In the genomic region with DNA sequence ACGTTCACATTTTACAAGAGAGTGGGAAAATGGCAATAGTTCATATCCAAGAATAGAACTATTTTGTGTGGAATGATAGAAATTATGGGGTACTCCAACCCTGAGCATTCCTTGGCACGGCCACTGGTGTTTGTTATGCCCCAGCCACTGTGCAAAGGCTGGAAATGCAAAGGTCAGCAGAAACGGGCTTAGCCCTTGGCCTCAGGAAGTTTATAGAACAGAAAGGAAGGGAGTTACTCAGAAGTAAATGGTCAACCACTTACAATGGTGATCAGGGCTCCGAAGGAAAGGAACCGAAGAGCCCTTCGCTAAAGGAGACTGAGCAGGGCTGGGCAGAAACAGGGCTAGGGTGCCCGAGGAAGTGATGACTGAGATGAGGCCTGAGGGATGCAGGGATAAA, we compare ENCODE assay signal across 29 cellular contexts.
"Had no signal": no experiment of that assay in that cellular context is flagged by ENCODE, and none has a peak within 500 bp of the region (broad histone marks: within the 10 kb centered on the region; RNA-seq: fewer than 3 reads in every experiment).

No MANE protein-coding gene starts in this region.

- H3K4me1 ChIP-seq: body of pancreas, testis had no signal

- H3K27ac ChIP-seq: body of pancreas, heart right ventricle, parathyroid adenoma, psoas muscle, testis, transverse colon, VCaP had no signal

- H3K4me3 Mint-ChIP-seq: activated naive CD8-positive, alpha-beta T cell; activated T-cell treated with anti-CD3 and anti-CD28 coated beads, Interleukin-2, amount 50 U/mL, for 72 hours; mesothelial cell of epicardium; naive thymus-derived CD8-positive, alpha-beta T cell; neural crest cell; T-helper 1 cell treated with Interleukin-12 subunit alpha and Interleukin-12 subunit beta and Interleukin-4 antibody, amounts not matched to agents 30 μg/mL and 1 μg/mL, for 36 hours had no signal

- FAIRE-seq: islet of Langerhans, TTC549, urothelium cell line had no signal

- H3K36me3 Mint-ChIP-seq: mesothelial cell of epicardium had no signal

- H3K9ac ChIP-seq: parathyroid adenoma had no signal

- H3K36me3 ChIP-seq: heart right ventricle, transverse colon had no signal

- H3K4me3 ChIP-seq: body of pancreas, heart right ventricle, psoas muscle, testis, transverse colon had no signal

- H3K27me3 Mint-ChIP-seq: activated naive CD8-positive, alpha-beta T cell; naive thymus-derived CD8-positive, alpha-beta T cell had no signal

- H3K9me3 Mint-ChIP-seq: activated T-cell treated with anti-CD3 and anti-CD28 coated beads, Interleukin-2, amount 50 U/mL, for 72 hours; mesothelial cell of epicardium; naive thymus-derived CD8-positive, alpha-beta T cell; neural crest cell; T-helper 1 cell treated with Interleukin-12 subunit alpha and Interleukin-12 subunit beta and Interleukin-4 antibody, amounts not matched to agents 30 μg/mL and 1 μg/mL, for 36 hours had no signal

- H3K27ac Mint-ChIP-seq: activated naive CD8-positive, alpha-beta T cell; activated T-cell treated with anti-CD3 and anti-CD28 coated beads, Interleukin-2, amount 50 U/mL, for 72 hours; mesothelial cell of epicardium; naive thymus-derived CD8-positive, alpha-beta T cell; T-helper 1 cell treated with Interleukin-12 subunit alpha and Interleukin-12 subunit beta and Interleukin-4 antibody, amounts not matched to agents 30 μg/mL and 1 μg/mL, for 36 hours had no signal

- H2AFZ ChIP-seq: parathyroid adenoma had no signal

- DNase-seq: activated CD4-positive, alpha-beta T cell treated with anti-CD3 and anti-CD28 coated beads for 4 hours; activated CD4-positive, alpha-beta T cell treated with anti-CD3 and anti-CD28 coated beads, Interleukin-2, amount 50 U/mL, for 4 hours; activated naive CD4-positive, alpha-beta T cell treated with Interleukin-2 at 50 U/mL for 16 hours; activated T-cell treated with anti-CD3 and anti-CD28 coated beads for 4 hours; activated T-cell treated with anti-CD3 and anti-CD28 coated beads, Interleukin-2, amount 50 U/mL, for 72 hours; anterior cingulate cortex; body of pancreas; cerebellar nuclear complex; cortex of kidney; foreskin melanocyte; heart right ventricle; left ventricle myocardium superior; naive thymus-derived CD8-positive, alpha-beta T cell; nucleus accumbens; psoas muscle; stimulated activated naive CD4-positive, alpha-beta T cell treated with Interleukin-2 at 50 U/mL for 16 hours; T-helper 9 cell; testis; transverse colon had no signal

- H3K27me3 ChIP-seq: body of pancreas, heart right ventricle, testis, transverse colon had no signal

- H3K9me3 ChIP-seq: body of pancreas, heart right ventricle, psoas muscle, testis, transverse colon had no signal

- ATAC-seq: activated T-cell treated with anti-CD3 and anti-CD28 coated beads, Interleukin-2, amount 50 U/mL, for 72 hours; body of pancreas; esophagus mucosa; heart right ventricle; left ventricle myocardium superior; naive thymus-derived CD8-positive, alpha-beta T cell; psoas muscle had no signal

- H3K79me2 ChIP-seq: parathyroid adenoma had no signal
